1 cellular context compared by ENCODE assay signal in the genomic region with DNA sequence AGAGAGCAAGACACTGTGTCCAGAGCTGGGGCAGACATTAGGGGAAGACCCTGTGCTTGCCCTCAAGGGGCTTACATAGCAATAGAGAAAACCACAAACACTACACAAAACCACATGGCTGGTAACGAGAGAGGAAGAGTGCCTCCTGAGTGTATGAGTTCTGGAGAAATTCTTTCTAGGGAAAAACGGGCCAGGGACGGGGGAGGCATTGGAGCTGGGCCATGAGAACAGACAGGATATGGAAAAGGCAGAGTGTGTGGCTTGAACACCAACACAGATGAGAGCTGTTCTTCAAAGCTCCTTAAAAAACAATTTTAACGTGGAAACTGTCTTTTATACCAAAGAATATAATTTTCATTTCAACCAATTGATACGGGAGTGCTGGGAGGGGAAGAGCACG.
TF ChIP-seq lines count a peak whose summit lies in the region.

No MANE protein-coding gene starts in this region.

TF ChIP-seq in GM23338, 12 proteins besides CTCF, POLR2A, EP300 and RAD21 (continued from another document):
- TF ChIP-seq, protein P1, sequence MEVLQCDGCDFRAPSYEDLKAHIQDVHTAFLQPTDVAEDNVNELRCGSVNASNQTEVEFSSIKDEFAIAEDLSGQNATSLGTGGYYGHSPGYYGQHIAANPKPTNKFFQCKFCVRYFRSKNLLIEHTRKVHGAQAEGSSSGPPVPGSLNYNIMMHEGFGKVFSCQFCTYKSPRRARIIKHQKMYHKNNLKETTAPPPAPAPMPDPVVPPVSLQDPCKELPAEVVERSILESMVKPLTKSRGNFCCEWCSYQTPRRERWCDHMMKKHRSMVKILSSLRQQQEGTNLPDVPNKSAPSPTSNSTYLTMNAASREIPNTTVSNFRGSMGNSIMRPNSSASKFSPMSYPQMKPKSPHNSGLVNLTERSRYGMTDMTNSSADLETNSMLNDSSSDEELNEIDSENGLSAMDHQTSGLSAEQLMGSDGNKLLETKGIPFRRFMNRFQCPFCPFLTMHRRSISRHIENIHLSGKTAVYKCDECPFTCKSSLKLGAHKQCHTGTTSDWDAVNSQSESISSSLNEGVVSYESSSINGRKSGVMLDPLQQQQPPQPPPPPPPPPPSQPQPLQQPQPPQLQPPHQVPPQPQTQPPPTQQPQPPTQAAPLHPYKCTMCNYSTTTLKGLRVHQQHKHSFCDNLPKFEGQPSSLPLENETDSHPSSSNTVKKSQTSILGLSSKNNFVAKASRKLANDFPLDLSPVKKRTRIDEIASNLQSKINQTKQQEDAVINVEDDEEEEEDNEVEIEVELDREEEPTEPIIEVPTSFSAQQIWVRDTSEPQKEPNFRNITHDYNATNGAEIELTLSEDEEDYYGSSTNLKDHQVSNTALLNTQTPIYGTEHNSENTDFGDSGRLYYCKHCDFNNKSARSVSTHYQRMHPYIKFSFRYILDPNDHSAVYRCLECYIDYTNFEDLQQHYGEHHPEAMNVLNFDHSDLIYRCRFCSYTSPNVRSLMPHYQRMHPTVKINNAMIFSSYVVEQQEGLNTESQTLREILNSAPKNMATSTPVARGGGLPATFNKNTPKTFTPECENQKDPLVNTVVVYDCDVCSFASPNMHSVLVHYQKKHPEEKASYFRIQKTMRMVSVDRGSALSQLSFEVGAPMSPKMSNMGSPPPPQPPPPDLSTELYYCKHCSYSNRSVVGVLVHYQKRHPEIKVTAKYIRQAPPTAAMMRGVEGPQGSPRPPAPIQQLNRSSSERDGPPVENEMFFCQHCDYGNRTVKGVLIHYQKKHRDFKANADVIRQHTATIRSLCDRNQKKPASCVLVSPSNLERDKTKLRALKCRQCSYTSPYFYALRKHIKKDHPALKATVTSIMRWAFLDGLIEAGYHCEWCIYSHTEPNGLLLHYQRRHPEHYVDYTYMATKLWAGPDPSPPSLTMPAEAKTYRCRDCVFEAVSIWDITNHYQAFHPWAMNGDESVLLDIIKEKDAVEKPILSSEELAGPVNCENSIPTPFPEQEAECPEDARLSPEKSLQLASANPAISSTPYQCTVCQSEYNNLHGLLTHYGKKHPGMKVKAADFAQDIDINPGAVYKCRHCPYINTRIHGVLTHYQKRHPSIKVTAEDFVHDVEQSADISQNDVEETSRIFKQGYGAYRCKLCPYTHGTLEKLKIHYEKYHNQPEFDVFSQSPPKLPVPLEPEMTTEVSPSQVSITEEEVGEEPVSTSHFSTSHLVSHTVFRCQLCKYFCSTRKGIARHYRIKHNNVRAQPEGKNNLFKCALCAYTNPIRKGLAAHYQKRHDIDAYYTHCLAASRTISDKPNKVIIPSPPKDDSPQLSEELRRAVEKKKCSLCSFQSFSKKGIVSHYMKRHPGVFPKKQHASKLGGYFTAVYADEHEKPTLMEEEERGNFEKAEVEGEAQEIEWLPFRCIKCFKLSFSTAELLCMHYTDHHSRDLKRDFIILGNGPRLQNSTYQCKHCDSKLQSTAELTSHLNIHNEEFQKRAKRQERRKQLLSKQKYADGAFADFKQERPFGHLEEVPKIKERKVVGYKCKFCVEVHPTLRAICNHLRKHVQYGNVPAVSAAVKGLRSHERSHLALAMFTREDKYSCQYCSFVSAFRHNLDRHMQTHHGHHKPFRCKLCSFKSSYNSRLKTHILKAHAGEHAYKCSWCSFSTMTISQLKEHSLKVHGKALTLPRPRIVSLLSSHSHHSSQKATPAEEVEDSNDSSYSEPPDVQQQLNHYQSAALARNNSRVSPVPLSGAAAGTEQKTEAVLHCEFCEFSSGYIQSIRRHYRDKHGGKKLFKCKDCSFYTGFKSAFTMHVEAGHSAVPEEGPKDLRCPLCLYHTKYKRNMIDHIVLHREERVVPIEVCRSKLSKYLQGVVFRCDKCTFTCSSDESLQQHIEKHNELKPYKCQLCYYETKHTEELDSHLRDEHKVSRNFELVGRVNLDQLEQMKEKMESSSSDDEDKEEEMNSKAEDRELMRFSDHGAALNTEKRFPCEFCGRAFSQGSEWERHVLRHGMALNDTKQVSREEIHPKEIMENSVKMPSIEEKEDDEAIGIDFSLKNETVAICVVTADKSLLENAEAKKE (CRISPR knock-in tag; IDR thresholded peaks at IDR 0.05) = no peak
- TF ChIP-seq, protein P2, sequence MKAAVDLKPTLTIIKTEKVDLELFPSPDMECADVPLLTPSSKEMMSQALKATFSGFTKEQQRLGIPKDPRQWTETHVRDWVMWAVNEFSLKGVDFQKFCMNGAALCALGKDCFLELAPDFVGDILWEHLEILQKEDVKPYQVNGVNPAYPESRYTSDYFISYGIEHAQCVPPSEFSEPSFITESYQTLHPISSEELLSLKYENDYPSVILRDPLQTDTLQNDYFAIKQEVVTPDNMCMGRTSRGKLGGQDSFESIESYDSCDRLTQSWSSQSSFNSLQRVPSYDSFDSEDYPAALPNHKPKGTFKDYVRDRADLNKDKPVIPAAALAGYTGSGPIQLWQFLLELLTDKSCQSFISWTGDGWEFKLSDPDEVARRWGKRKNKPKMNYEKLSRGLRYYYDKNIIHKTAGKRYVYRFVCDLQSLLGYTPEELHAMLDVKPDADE (IDR thresholded peaks at IDR 0.05) = no peak
